In genomic region chr16:84105948-84106740, GRCh38 we compare ENCODE assay signal across 19 cellular contexts. TPM values are rescaled to one million over a fixed set of nuclear protein-coding genes. Genes with fewer than 3 reads are reported as not detected.
DNase-seq lines count a peak whose midpoint lies in the region; ATAC-seq and TF ChIP-seq lines count a peak whose summit lies in the region.
"Had no signal": no experiment of that assay in that cellular context is flagged by ENCODE, and none has a peak within 500 bp of the region (broad histone marks: within the 10 kb centered on the region; RNA-seq: fewer than 3 reads in every experiment).

No MANE protein-coding gene starts in this region.

- no peak overlapping the region for H2AFZ ChIP-seq in OCI-LY7 (ENCODE audit: low read length)
- H2AFZ ChIP-seq in trophoblast cell (ENCODE audit: insufficient read depth, low read length, poor library complexity) = no peak overlapping the region
- H2AFZ ChIP-seq: parathyroid adenoma had no signal

- peaks cover 75% of the 10 kb centered on the region for H3K79me2 ChIP-seq in OCI-LY7 (ENCODE audit: insufficient read depth, low read depth, low read length)
- H3K79me2 ChIP-seq in trophoblast cell (ENCODE audit: control insufficient read depth, insufficient read depth, low read length, poor library complexity) = peaks cover 4% of the 10 kb centered on the region

- WGBS in trophoblast cell (ENCODE audit: extremely low coverage, insufficient coverage, insufficient read length) = no CpG with 5 or more reads among the region's 13 CpGs

- H3K4me2 ChIP-seq in OCI-LY7 (ENCODE audit: low read length) (peak overlapping the region; percentile 11; the same call in 1 of the 2 replicates), trophoblast cell (ENCODE audit: low read length) (no peak overlapping the region)

- CTCF ChIA-PET in OCI-LY7 (lab: Charles Lee; ENCODE audit: unreplicated experiment) = no interaction called here

- no peak overlapping the region for H2AK5ac ChIP-seq in trophoblast cell (ENCODE audit: low read length)

- no TSS peak for BruUV-seq in OCI-LY7 (replicated peaks; lab: Mats Ljungman, UMichigan)

- no peaks in the 10 kb centered on the region for H3K9me3 ChIP-seq in OCI-LY7 (ENCODE audit: low read length)
- no peaks in the 10 kb centered on the region for H3K9me3 ChIP-seq in right atrium auricular region
- no peaks in the 10 kb centered on the region for H3K9me3 ChIP-seq in trophoblast cell (ENCODE audit: insufficient read depth, low read depth, low read length)

- no peak overlapping the region for H3K23ac ChIP-seq in trophoblast cell (ENCODE audit: low read length)

- no peak overlapping the region for H3K4me3 ChIP-seq in OCI-LY7 (ENCODE audit: low read depth, low read length, poor library complexity, severe bottlenecking)
- H3K4me3 ChIP-seq in right atrium auricular region = no peak overlapping the region
- no peak overlapping the region for H3K4me3 ChIP-seq in trophoblast cell (ENCODE audit: low read depth, low read length)

- intact Hi-C loops in OCI-LY7 (cut with micrococcal nuclease; ENCODE audit: unreplicated experiment) = no loop called here

- no peak overlapping the region for H3K14ac ChIP-seq in trophoblast cell (ENCODE audit: low read length)

- POLR2A ChIA-PET in OCI-LY7 (lab: Charles Lee) = interaction anchor here (1.6 kb wide), 1 partner anchor 8 kb away, joined by 3 read pairs; no protein-coding TSS in a partner anchor

- H4K91ac ChIP-seq in trophoblast cell (ENCODE audit: low read depth, low read length) = no peak overlapping the region

- H3K4me1 ChIP-seq in OCI-LY7 (ENCODE audit: insufficient read depth, low read length, poor library complexity, severe bottlenecking) (peaks cover 12% of the 10 kb centered on the region), right atrium auricular region (peaks cover 0 to 33% of the 10 kb centered on the region in 2 donors), trophoblast cell (ENCODE audit: control insufficient read depth in 1 of 2, insufficient read depth in 2 of 2, low read length in 2 of 2) (peaks cover 4% of the 10 kb centered on the region in 2 experiments)

- no peak overlapping the region for H3K18ac ChIP-seq in trophoblast cell (ENCODE audit: low read length)

- H3K36me3 ChIP-seq in OCI-LY7 (ENCODE audit: insufficient read depth, low read length) (peaks cover 34% of the 10 kb centered on the region; the same call in 1 of the 2 replicates), right atrium auricular region (peaks cover 8% of the 10 kb centered on the region), trophoblast cell (ENCODE audit: control insufficient read depth in 1 of 2, insufficient read depth in 2 of 2, low read length in 2 of 2) (peaks cover 0 to 5% of the 10 kb centered on the region in 2 experiments)

- no peak overlapping the region for H3K4me3 Mint-ChIP-seq in activated naive CD4-positive, alpha-beta T cell treated with anti-CD3 and anti-CD28 coated beads, Interleukin-2, amount 50 U/mL, for 24 hours
- no peak overlapping the region for H3K4me3 Mint-ChIP-seq in stimulated activated memory B cell treated with anti-CD40 and anti-IgM and Interleukin-4, amounts not matched to agents 10 μg/mL and 1 μg/mL and 100 μg/mL, for 72 hours

- H4K20me1 ChIP-seq in OCI-LY7 (ENCODE audit: insufficient read depth, low read length) = peaks cover 14% of the 10 kb centered on the region

- H3K79me1 ChIP-seq in trophoblast cell (ENCODE audit: low read length) = no peaks in the 10 kb centered on the region

- H3K27ac Mint-ChIP-seq in activated naive CD4-positive, alpha-beta T cell treated with anti-CD3 and anti-CD28 coated beads, Interleukin-2, amount 50 U/mL, for 24 hours = peak overlapping the region; percentile 52
- peak overlapping the region; percentile 2 for H3K27ac Mint-ChIP-seq in stimulated activated memory B cell treated with anti-CD40 and anti-IgM and Interleukin-4, amounts not matched to agents 10 μg/mL and 1 μg/mL and 100 μg/mL, for 72 hours

- peaks cover 4% of the 10 kb centered on the region for H3K36me3 Mint-ChIP-seq in activated naive CD4-positive, alpha-beta T cell treated with anti-CD3 and anti-CD28 coated beads, Interleukin-2, amount 50 U/mL, for 24 hours
- peaks cover 34% of the 10 kb centered on the region for H3K36me3 Mint-ChIP-seq in stimulated activated memory B cell treated with anti-CD40 and anti-IgM and Interleukin-4, amounts not matched to agents 10 μg/mL and 1 μg/mL and 100 μg/mL, for 72 hours

- no peaks in the 10 kb centered on the region for H3K9me3 Mint-ChIP-seq in activated naive CD4-positive, alpha-beta T cell treated with anti-CD3 and anti-CD28 coated beads, Interleukin-2, amount 50 U/mL, for 24 hours
- H3K9me3 Mint-ChIP-seq in stimulated activated memory B cell treated with anti-CD40 and anti-IgM and Interleukin-4, amounts not matched to agents 10 μg/mL and 1 μg/mL and 100 μg/mL, for 72 hours = no peaks in the 10 kb centered on the region

- H3K9me2 ChIP-seq in OCI-LY7 (ENCODE audit: insufficient read depth, low read length) = no peaks in the 10 kb centered on the region

- H2BK12ac ChIP-seq in trophoblast cell (ENCODE audit: low read length) = no peak overlapping the region

- no peaks in the 10 kb centered on the region for H3K27me3 Mint-ChIP-seq in activated naive CD4-positive, alpha-beta T cell treated with anti-CD3 and anti-CD28 coated beads, Interleukin-2, amount 50 U/mL, for 24 hours
- H3K27me3 Mint-ChIP-seq in stimulated activated memory B cell treated with anti-CD40 and anti-IgM and Interleukin-4, amounts not matched to agents 10 μg/mL and 1 μg/mL and 100 μg/mL, for 72 hours = no peaks in the 10 kb centered on the region

- no peak overlapping the region for H2BK120ac ChIP-seq in trophoblast cell (ENCODE audit: insufficient read depth, low read length, poor library complexity)

- no peaks in the 10 kb centered on the region for H3K27me3 ChIP-seq in right atrium auricular region
- no peaks in the 10 kb centered on the region for H3K27me3 ChIP-seq in trophoblast cell (ENCODE audit: insufficient read depth, low read length)

- peaks cover 85% of the 10 kb centered on the region for H3K4me1 Mint-ChIP-seq in activated naive CD4-positive, alpha-beta T cell treated with anti-CD3 and anti-CD28 coated beads, Interleukin-2, amount 50 U/mL, for 24 hours
- H3K4me1 Mint-ChIP-seq in stimulated activated memory B cell treated with anti-CD40 and anti-IgM and Interleukin-4, amounts not matched to agents 10 μg/mL and 1 μg/mL and 100 μg/mL, for 72 hours = peaks cover 33% of the 10 kb centered on the region

- H3K4ac ChIP-seq in trophoblast cell (ENCODE audit: low read depth, low read length) = no peak overlapping the region

- ATAC-seq in stimulated activated memory B cell treated with anti-CD40 and anti-IgM and Interleukin-4, amounts not matched to agents 10 μg/mL and 1 μg/mL and 100 μg/mL, for 72 hours = no peak
- ATAC-seq in HG03095 (IDR thresholded peaks at IDR 0.05; ENCODE audit: unreplicated experiment) (no peak), GM19324 (IDR thresholded peaks at IDR 0.05; ENCODE audit: low FRiP score, unreplicated experiment) (no peak)
- ATAC-seq: HCT116, Panc1 had no signal

- H3K9ac ChIP-seq in trophoblast cell (ENCODE audit: low read length) = no peak overlapping the region
- H3K9ac ChIP-seq: parathyroid adenoma had no signal

- DNase-seq in activated naive CD4-positive, alpha-beta T cell treated with Interleukin-2 at 50 U/mL for 16 hours = no peak
- DNase-seq in OCI-LY7 (ENCODE audit: low spot score) = no peak
- DNase-seq in right atrium auricular region (ENCODE audit: low spot score) = no peak
- DNase-seq in trophoblast cell = no peak
- DNase-seq: activated CD8-positive, alpha-beta memory T cell treated with anti-CD3 and anti-CD28 coated beads for 24 hours; amniotic stem cell; cerebellar nuclear complex; effector CD8-positive, alpha-beta T cell; NCI-H187; stimulated activated CD4-positive, alpha-beta T cell treated with anti-CD3 and anti-CD28 coated beads, Interleukin-2, amount 100 ng/mL, for 24 hours had no signal

- TF ChIP-seq CTCF in OCI-LY7 (conservative IDR thresholded peaks at IDR 0.05; ENCODE audit: low read length) = no peak
- no peak for TF ChIP-seq CTCF in right atrium auricular region (IDR thresholded peaks at IDR 0.05)

- H2BK5ac ChIP-seq in trophoblast cell (ENCODE audit: low read depth, low read length, poor library complexity) = no peak overlapping the region

- no peak overlapping the region for H3K27ac ChIP-seq in OCI-LY7 (ENCODE audit: low read depth, low read length, poor library complexity, severe bottlenecking)
- peak overlapping the region; percentile 47 to 58 for H3K27ac ChIP-seq in right atrium auricular region
- H3K27ac ChIP-seq in trophoblast cell (ENCODE audit: low read depth, low read length) = no peak overlapping the region
- H3K27ac ChIP-seq: parathyroid adenoma had no signal

- H4K12ac ChIP-seq in trophoblast cell (ENCODE audit: low read depth, low read length) = no peak overlapping the region

- no peak overlapping the region for H4K8ac ChIP-seq in trophoblast cell (ENCODE audit: low read depth, low read length)

RNA-seq across cellular contexts. Expression of gene MBTPS1, which starts 10.6 kb away (rescaled TPM):
- total RNA-seq in OCI-LY7 (2014; rRNA removed; shearing (Covaris generic)) = 39.4 and 49.6 TPM in 2 replicates
- total RNA-seq in OCI-LY7 (2022) = 65.2 and 71.8 TPM in 2 replicates
- 10 to 100 TPM; 75.3 to 77.5 TPM for total RNA-seq in right atrium auricular region
- polyA plus RNA-seq in trophoblast cell (2013) = 57.3 and 58.4 TPM in 2 replicates

RNA-seq across cellular contexts. Expression of gene HSDL1, which starts 38.8 kb away (rescaled TPM):
- 15.4 and 16.3 TPM in 2 replicates for total RNA-seq in OCI-LY7 (2014; rRNA removed; shearing (Covaris generic))
- total RNA-seq in OCI-LY7 (2022) = 25.1 and 26.9 TPM in 2 replicates
- 10 to 100 TPM; 14.6 to 15.4 TPM for total RNA-seq in right atrium auricular region
- polyA plus RNA-seq in trophoblast cell (2013) = 17.6 and 19.2 TPM in 2 replicates

RNA-seq across cellular contexts. Expression of gene DNAAF1, which starts 39.0 kb away (rescaled TPM):
- 0.08 TPM in 1 of 2 replicates, not detected in the other for total RNA-seq in OCI-LY7 (2014; rRNA removed; shearing (Covaris generic))
- total RNA-seq in OCI-LY7 (2022) = 0.24 and 0.34 TPM in 2 replicates
- 1 to 10 TPM in 1 of 2 donors, not detected in 1; 1.8 TPM for total RNA-seq in right atrium auricular region
- 0.07 and 0.10 TPM in 2 replicates for polyA plus RNA-seq in trophoblast cell (2013)
- total RNA-seq: fibroblast of lung, myocyte had no signal
- polyA plus RNA-seq: fibroblast of lung had no signal

Comparison
In these comparisons a context has a peak if more than half of its experiments do, and no peak if none do; other contexts are left out.
1. H3K27ac ChIP-seq: peak in right atrium auricular region (2 of 2); none in OCI-LY7 (single experiment) and trophoblast cell (single experiment).